1 cellular context compared by ENCODE assay signal in the genomic region with DNA sequence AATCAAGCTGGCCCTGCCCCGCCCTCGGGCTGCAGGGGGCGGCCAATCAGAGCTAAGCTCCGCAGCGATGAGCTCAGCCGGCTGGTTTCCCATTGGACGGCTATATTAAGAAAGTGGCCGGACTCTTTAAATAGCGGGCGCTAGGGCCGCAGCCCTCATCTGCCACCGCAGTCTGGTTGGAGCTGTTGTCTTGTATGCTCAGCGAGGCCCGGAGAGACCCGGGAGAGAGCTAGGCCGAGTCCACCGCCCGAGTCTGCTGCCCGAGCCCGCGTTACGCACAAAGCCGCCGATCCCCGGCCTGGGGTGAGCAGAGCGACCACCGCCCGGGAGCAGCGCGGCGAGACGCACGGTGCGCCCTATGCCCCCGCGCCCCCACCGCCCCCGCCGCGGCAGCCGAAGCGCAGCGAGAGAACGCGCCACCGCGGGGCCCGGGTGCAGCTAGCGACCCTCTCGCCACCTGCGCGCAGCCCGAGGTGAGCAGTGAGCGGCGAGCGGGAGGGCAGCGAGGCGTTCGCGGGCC.
A peak's percentile ranks its signal among the peaks of the same experiment; 100 is the strongest.
TF ChIP-seq lines count a peak whose summit lies in the region.

TSS of gene RHOB (plus strand) at position 158 of the 520 bp plus-strand sequence. CDS start 392 bp downstream, outside the sequence.

TF ChIP-seq in K562, 482 proteins besides CTCF, POLR2A, EP300 and RAD21 (continued from another document and continues in another):
- TF ChIP-seq FIP1L1 (IDR thresholded peaks at IDR 0.05; ENCODE audit: low read depth, low read length, poor library complexity, severe bottlenecking): no peak
- TF ChIP-seq MBD1 (CRISPR knock-in tag; IDR thresholded peaks at IDR 0.05): 0 out of 2 replicates have a peak, but pooled peaks have one; percentile 27
- no peak for TF ChIP-seq ZNF764 (CRISPR knock-in tag; IDR thresholded peaks at IDR 0.05; ENCODE audit: low read depth)
- TF ChIP-seq POLR2B (IDR thresholded peaks at IDR 0.05; ENCODE audit: low read depth, partially characterized antibody): peak; percentile 33
- TF ChIP-seq NELFE (IDR thresholded peaks at IDR 0.05; ENCODE audit: insufficient read depth, insufficient read length): peak; percentile 24
- TF ChIP-seq CBX3 (IDR thresholded peaks at IDR 0.05; ENCODE audit: borderline replicate concordance in 1 of 2, low read length in 2 of 2): no peak
- no peak for TF ChIP-seq POLR3G (IDR thresholded peaks at IDR 0.05; ENCODE audit: extremely low read depth, insufficient read length, insufficient replicate concordance)
- TF ChIP-seq ZZZ3 (IDR thresholded peaks at IDR 0.05): no peak
- no peak for TF ChIP-seq BRF1 (IDR thresholded peaks at IDR 0.05; ENCODE audit: borderline replicate concordance, extremely low read depth, insufficient read length)
- TF ChIP-seq ZFP30 (CRISPR knock-in tag; IDR thresholded peaks at IDR 0.05; ENCODE audit: borderline replicate concordance): no peak
- no peak for TF ChIP-seq GTF2F1 (IDR thresholded peaks at IDR 0.05; ENCODE audit: low read depth, low read length)
- no peak for TF ChIP-seq HOXB6 (CRISPR knock-in tag; IDR thresholded peaks at IDR 0.05; ENCODE audit: borderline replicate concordance)
- TF ChIP-seq NEUROD1 (IDR thresholded peaks at IDR 0.05; ENCODE audit: borderline replicate concordance, low read depth, low read length, partially characterized antibody): no peak
- no peak for TF ChIP-seq ZFP91 (CRISPR knock-in tag; IDR thresholded peaks at IDR 0.05)
- no peak for TF ChIP-seq SRSF9 (IDR thresholded peaks at IDR 0.05; ENCODE audit: borderline replicate concordance, low read depth, low read length)
- TF ChIP-seq STAT5A (IDR thresholded peaks at IDR 0.05; ENCODE audit: borderline replicate concordance, low read length): no peak
- peak; percentile 49; the same call in 1 of the 2 replicates for TF ChIP-seq POLR2AphosphoS5 (IDR thresholded peaks at IDR 0.05; ENCODE audit: control insufficient read depth, insufficient read depth, low read depth, low read length)
- TF ChIP-seq SMAD4 (CRISPR knock-in tag; conservative IDR thresholded peaks at IDR 0.05): 0 out of 2 replicates have a peak, but pooled peaks have one; percentile 19
- TF ChIP-seq TCF7 (IDR thresholded peaks at IDR 0.05; ENCODE audit: borderline replicate concordance): no peak
- TF ChIP-seq ZNF79 (CRISPR knock-in tag; IDR thresholded peaks at IDR 0.05; ENCODE audit: low read depth): no peak
- peak; percentile 63 for TF ChIP-seq NFYB (IDR thresholded peaks at IDR 0.05; ENCODE audit: extremely low read depth, insufficient read length)
- TF ChIP-seq ELF4 (CRISPR knock-in tag; IDR thresholded peaks at IDR 0.05): no peak
- TF ChIP-seq HMG20A (CRISPR knock-in tag; conservative IDR thresholded peaks at IDR 0.05): no peak
- TF ChIP-seq, protein P1, sequence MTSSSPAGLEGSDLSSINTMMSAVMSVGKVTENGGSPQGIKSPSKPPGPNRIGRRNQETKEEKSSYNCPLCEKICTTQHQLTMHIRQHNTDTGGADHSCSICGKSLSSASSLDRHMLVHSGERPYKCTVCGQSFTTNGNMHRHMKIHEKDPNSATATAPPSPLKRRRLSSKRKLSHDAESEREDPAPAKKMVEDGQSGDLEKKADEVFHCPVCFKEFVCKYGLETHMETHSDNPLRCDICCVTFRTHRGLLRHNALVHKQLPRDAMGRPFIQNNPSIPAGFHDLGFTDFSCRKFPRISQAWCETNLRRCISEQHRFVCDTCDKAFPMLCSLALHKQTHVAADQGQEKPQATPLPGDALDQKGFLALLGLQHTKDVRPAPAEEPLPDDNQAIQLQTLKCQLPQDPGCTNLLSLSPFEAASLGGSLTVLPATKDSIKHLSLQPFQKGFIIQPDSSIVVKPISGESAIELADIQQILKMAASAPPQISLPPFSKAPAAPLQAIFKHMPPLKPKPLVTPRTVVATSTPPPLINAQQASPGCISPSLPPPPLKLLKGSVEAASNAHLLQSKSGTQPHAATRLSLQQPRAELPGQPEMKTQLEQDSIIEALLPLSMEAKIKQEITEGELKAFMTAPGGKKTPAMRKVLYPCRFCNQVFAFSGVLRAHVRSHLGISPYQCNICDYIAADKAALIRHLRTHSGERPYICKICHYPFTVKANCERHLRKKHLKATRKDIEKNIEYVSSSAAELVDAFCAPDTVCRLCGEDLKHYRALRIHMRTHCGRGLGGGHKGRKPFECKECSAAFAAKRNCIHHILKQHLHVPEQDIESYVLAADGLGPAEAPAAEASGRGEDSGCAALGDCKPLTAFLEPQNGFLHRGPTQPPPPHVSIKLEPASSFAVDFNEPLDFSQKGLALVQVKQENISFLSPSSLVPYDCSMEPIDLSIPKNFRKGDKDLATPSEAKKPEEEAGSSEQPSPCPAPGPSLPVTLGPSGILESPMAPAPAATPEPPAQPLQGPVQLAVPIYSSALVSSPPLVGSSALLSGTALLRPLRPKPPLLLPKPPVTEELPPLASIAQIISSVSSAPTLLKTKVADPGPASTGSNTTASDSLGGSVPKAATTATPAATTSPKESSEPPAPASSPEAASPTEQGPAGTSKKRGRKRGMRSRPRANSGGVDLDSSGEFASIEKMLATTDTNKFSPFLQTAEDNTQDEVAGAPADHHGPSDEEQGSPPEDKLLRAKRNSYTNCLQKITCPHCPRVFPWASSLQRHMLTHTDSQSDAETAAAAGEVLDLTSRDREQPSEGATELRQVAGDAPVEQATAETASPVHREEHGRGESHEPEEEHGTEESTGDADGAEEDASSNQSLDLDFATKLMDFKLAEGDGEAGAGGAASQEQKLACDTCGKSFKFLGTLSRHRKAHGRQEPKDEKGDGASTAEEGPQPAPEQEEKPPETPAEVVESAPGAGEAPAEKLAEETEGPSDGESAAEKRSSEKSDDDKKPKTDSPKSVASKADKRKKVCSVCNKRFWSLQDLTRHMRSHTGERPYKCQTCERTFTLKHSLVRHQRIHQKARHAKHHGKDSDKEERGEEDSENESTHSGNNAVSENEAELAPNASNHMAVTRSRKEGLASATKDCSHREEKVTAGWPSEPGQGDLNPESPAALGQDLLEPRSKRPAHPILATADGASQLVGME (CRISPR knock-in tag; IDR thresholded peaks at IDR 0.05): no peak
- TF ChIP-seq MEF2A (IDR thresholded peaks at IDR 0.05; ENCODE audit: control insufficient read depth, low read depth, low read length): peak; percentile 74
- no peak for TF ChIP-seq ZNF324 (CRISPR knock-in tag; IDR thresholded peaks at IDR 0.05)
- TF ChIP-seq BCOR (IDR thresholded peaks at IDR 0.05): no peak
- TF ChIP-seq E2F3 (CRISPR knock-in tag; IDR thresholded peaks at IDR 0.05): no peak
- TF ChIP-seq, protein P2, sequence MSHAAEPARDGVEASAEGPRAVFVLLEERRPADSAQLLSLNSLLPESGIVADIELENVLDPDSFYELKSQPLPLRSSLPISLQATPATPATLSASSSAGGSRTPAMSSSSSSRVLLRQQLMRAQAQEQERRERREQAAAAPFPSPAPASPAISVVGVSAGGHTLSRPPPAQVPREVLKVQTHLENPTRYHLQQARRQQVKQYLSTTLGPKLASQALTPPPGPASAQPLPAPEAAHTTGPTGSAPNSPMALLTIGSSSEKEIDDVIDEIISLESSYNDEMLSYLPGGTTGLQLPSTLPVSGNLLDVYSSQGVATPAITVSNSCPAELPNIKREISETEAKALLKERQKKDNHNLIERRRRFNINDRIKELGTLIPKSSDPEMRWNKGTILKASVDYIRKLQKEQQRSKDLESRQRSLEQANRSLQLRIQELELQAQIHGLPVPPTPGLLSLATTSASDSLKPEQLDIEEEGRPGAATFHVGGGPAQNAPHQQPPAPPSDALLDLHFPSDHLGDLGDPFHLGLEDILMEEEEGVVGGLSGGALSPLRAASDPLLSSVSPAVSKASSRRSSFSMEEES (CRISPR knock-in tag; IDR thresholded peaks at IDR 0.05): no peak
- peak; percentile 66 for TF ChIP-seq JUND (IDR thresholded peaks at IDR 0.05; ENCODE audit: borderline replicate concordance, low read depth, low read length)
- no peak for TF ChIP-seq JUND (tag; IDR thresholded peaks at IDR 0.05; ENCODE audit: borderline replicate concordance, low read depth, low read length)
- TF ChIP-seq POLR2G (IDR thresholded peaks at IDR 0.05; ENCODE audit: low read depth, low read length): peak; percentile 97
- TF ChIP-seq EHMT2 (IDR thresholded peaks at IDR 0.05): no peak
- peak; percentile 69; the same call in 1 of the 2 replicates for TF ChIP-seq PHF8 (IDR thresholded peaks at IDR 0.05; ENCODE audit: borderline replicate concordance, low read length)
- no peak for TF ChIP-seq ZNF311 (CRISPR knock-in tag; IDR thresholded peaks at IDR 0.05)
- peak; percentile 10; the same call in 1 of the 2 replicates for TF ChIP-seq ILF3 (IDR thresholded peaks at IDR 0.05; ENCODE audit: borderline replicate concordance)
- peak; percentile 53 for TF ChIP-seq TAF1 (IDR thresholded peaks at IDR 0.05; ENCODE audit: control insufficient read depth, extremely low read depth, insufficient read depth, low read length, severe bottlenecking)
- peak; percentile 65 for TF ChIP-seq MEIS2 (IDR thresholded peaks at IDR 0.05; ENCODE audit: partially characterized antibody)
- TF ChIP-seq, protein P3, sequence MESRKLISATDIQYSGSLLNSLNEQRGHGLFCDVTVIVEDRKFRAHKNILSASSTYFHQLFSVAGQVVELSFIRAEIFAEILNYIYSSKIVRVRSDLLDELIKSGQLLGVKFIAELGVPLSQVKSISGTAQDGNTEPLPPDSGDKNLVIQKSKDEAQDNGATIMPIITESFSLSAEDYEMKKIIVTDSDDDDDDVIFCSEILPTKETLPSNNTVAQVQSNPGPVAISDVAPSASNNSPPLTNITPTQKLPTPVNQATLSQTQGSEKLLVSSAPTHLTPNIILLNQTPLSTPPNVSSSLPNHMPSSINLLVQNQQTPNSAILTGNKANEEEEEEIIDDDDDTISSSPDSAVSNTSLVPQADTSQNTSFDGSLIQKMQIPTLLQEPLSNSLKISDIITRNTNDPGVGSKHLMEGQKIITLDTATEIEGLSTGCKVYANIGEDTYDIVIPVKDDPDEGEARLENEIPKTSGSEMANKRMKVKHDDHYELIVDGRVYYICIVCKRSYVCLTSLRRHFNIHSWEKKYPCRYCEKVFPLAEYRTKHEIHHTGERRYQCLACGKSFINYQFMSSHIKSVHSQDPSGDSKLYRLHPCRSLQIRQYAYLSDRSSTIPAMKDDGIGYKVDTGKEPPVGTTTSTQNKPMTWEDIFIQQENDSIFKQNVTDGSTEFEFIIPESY (CRISPR knock-in tag; IDR thresholded peaks at IDR 0.05): no peak
- TF ChIP-seq POU5F1 (IDR thresholded peaks at IDR 0.05; ENCODE audit: borderline replicate concordance, low read depth, low read length, partially characterized antibody): no peak
- TF ChIP-seq, protein P4, sequence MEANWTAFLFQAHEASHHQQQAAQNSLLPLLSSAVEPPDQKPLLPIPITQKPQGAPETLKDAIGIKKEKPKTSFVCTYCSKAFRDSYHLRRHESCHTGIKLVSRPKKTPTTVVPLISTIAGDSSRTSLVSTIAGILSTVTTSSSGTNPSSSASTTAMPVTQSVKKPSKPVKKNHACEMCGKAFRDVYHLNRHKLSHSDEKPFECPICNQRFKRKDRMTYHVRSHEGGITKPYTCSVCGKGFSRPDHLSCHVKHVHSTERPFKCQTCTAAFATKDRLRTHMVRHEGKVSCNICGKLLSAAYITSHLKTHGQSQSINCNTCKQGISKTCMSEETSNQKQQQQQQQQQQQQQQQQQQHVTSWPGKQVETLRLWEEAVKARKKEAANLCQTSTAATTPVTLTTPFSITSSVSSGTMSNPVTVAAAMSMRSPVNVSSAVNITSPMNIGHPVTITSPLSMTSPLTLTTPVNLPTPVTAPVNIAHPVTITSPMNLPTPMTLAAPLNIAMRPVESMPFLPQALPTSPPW (CRISPR knock-in tag; IDR thresholded peaks at IDR 0.05): peak; percentile 56
- TF ChIP-seq BDP1 (IDR thresholded peaks at IDR 0.05; ENCODE audit: insufficient read depth, insufficient read length): no peak
- peak; percentile 37; the same call in 1 of the 2 replicates for TF ChIP-seq CXXC5 (CRISPR knock-in tag; IDR thresholded peaks at IDR 0.05)
- no peak for TF ChIP-seq ZNF449 (CRISPR knock-in tag; IDR thresholded peaks at IDR 0.05)
- no peak for TF ChIP-seq ZFP36 (IDR thresholded peaks at IDR 0.05; ENCODE audit: low read depth, low read length, partially characterized antibody)
- no peak for TF ChIP-seq NCOA2 (IDR thresholded peaks at IDR 0.05; ENCODE audit: partially characterized antibody in 2 of 2)
- TF ChIP-seq SETDB1 (IDR thresholded peaks at IDR 0.05; ENCODE audit: low read length): no peak
- TF ChIP-seq, protein P5, sequence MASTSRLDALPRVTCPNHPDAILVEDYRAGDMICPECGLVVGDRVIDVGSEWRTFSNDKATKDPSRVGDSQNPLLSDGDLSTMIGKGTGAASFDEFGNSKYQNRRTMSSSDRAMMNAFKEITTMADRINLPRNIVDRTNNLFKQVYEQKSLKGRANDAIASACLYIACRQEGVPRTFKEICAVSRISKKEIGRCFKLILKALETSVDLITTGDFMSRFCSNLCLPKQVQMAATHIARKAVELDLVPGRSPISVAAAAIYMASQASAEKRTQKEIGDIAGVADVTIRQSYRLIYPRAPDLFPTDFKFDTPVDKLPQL (IDR thresholded peaks at IDR 0.05; ENCODE audit: extremely low read depth, insufficient read length): peak; percentile 84
- TF ChIP-seq GTF2E2 (tag; IDR thresholded peaks at IDR 0.05): no peak
